ENCODE assay signal across 9 cellular contexts in genomic region chr2:211654211-211654780, GRCh38.
"Had no signal": no experiment of that assay in that cellular context is flagged by ENCODE, and none has a peak within 500 bp of the region (broad histone marks: within the 10 kb centered on the region; RNA-seq: fewer than 3 reads in every experiment).

No MANE protein-coding gene starts in this region.

- H3K4me3 ChIP-seq: GM23338, K562 had no signal

- FAIRE-seq: H1, H54, HTR-8/SVneo, K562 had no signal

- DNase-seq: H9, HCEC 1CT, IMR-90, KG1 had no signal

- H3K4me2 ChIP-seq: GM23338 had no signal

- H2AFZ ChIP-seq: GM23338 had no signal
